In genomic region chr1:26387447-26387846, GRCh38 we compare ENCODE assay signal across 1 cellular context.
TF ChIP-seq lines count a peak whose summit lies in the region.

No MANE protein-coding gene starts in this region.

TF ChIP-seq in HepG2, 621 proteins besides CTCF, POLR2A, EP300 and RAD21 (continued from another document and continues in another):
- TF ChIP-seq HNF4G (IDR thresholded peaks at IDR 0.05; ENCODE audit: borderline replicate concordance, low read depth, low read length): peak; percentile 82; the same call in 1 of the 2 replicates
- peak; percentile 49; the same call in 1 of the 2 replicates for TF ChIP-seq HNF4G (CRISPR knock-in tag; IDR thresholded peaks at IDR 0.05; ENCODE audit: borderline replicate concordance, low read depth)
- no peak for TF ChIP-seq PREB (CRISPR knock-in tag; IDR thresholded peaks at IDR 0.05)
- no peak for TF ChIP-seq ARID2 (CRISPR knock-in tag; IDR thresholded peaks at IDR 0.05; ENCODE audit: borderline replicate concordance)
- peak; percentile 84 for TF ChIP-seq THAP11 (CRISPR knock-in tag; IDR thresholded peaks at IDR 0.05)
- TF ChIP-seq, protein P1, sequence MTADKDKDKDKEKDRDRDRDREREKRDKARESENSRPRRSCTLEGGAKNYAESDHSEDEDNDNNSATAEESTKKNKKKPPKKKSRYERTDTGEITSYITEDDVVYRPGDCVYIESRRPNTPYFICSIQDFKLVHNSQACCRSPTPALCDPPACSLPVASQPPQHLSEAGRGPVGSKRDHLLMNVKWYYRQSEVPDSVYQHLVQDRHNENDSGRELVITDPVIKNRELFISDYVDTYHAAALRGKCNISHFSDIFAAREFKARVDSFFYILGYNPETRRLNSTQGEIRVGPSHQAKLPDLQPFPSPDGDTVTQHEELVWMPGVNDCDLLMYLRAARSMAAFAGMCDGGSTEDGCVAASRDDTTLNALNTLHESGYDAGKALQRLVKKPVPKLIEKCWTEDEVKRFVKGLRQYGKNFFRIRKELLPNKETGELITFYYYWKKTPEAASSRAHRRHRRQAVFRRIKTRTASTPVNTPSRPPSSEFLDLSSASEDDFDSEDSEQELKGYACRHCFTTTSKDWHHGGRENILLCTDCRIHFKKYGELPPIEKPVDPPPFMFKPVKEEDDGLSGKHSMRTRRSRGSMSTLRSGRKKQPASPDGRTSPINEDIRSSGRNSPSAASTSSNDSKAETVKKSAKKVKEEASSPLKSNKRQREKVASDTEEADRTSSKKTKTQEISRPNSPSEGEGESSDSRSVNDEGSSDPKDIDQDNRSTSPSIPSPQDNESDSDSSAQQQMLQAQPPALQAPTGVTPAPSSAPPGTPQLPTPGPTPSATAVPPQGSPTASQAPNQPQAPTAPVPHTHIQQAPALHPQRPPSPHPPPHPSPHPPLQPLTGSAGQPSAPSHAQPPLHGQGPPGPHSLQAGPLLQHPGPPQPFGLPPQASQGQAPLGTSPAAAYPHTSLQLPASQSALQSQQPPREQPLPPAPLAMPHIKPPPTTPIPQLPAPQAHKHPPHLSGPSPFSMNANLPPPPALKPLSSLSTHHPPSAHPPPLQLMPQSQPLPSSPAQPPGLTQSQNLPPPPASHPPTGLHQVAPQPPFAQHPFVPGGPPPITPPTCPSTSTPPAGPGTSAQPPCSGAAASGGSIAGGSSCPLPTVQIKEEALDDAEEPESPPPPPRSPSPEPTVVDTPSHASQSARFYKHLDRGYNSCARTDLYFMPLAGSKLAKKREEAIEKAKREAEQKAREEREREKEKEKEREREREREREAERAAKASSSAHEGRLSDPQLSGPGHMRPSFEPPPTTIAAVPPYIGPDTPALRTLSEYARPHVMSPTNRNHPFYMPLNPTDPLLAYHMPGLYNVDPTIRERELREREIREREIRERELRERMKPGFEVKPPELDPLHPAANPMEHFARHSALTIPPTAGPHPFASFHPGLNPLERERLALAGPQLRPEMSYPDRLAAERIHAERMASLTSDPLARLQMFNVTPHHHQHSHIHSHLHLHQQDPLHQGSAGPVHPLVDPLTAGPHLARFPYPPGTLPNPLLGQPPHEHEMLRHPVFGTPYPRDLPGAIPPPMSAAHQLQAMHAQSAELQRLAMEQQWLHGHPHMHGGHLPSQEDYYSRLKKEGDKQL (CRISPR knock-in tag; IDR thresholded peaks at IDR 0.05; ENCODE audit: low read depth): peak; percentile 82
- TF ChIP-seq, protein P2, sequence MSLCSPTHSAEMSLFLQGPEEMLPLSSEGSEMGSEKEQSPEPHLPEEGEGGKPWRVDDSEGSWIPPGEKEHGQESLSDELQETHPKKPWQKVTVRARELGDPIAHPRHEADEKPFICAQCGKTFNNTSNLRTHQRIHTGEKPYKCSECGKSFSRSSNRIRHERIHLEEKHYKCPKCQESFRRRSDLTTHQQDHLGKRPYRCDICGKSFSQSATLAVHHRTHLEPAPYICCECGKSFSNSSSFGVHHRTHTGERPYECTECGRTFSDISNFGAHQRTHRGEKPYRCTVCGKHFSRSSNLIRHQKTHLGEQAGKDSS (CRISPR knock-in tag; IDR thresholded peaks at IDR 0.05; ENCODE audit: borderline replicate concordance, low read depth): no peak; the same call in 1 of the 2 replicates
- no peak for TF ChIP-seq ZNF230 (CRISPR knock-in tag; IDR thresholded peaks at IDR 0.05)
- peak; percentile 53; the same call in 1 of the 2 replicates for TF ChIP-seq NCOR1 (IDR thresholded peaks at IDR 0.05; ENCODE audit: borderline replicate concordance, low read length)
- TF ChIP-seq ZNF546 (CRISPR knock-in tag; conservative IDR thresholded peaks at IDR 0.05): no peak
- peak; percentile 50; the same call in 1 of the 2 replicates for TF ChIP-seq ZNF598 (CRISPR knock-in tag; IDR thresholded peaks at IDR 0.05; ENCODE audit: borderline replicate concordance)
- TF ChIP-seq ZBTB37 (CRISPR knock-in tag; IDR thresholded peaks at IDR 0.05): peak; percentile 97
- peak; percentile 46 for TF ChIP-seq ZNF350 (CRISPR knock-in tag; IDR thresholded peaks at IDR 0.05; ENCODE audit: borderline replicate concordance, low read depth)
- TF ChIP-seq, protein P3, sequence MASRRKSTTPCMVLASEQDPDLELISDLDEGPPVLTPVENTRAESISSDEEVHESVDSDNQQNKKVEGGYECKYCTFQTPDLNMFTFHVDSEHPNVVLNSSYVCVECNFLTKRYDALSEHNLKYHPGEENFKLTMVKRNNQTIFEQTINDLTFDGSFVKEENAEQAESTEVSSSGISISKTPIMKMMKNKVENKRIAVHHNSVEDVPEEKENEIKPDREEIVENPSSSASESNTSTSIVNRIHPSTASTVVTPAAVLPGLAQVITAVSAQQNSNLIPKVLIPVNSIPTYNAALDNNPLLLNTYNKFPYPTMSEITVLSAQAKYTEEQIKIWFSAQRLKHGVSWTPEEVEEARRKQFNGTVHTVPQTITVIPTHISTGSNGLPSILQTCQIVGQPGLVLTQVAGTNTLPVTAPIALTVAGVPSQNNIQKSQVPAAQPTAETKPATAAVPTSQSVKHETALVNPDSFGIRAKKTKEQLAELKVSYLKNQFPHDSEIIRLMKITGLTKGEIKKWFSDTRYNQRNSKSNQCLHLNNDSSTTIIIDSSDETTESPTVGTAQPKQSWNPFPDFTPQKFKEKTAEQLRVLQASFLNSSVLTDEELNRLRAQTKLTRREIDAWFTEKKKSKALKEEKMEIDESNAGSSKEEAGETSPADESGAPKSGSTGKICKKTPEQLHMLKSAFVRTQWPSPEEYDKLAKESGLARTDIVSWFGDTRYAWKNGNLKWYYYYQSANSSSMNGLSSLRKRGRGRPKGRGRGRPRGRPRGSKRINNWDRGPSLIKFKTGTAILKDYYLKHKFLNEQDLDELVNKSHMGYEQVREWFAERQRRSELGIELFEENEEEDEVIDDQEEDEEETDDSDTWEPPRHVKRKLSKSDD (CRISPR knock-in tag; IDR thresholded peaks at IDR 0.05; ENCODE audit: low read depth): peak; percentile 74; the same call in 1 of the 2 replicates
- TF ChIP-seq GTF3A (CRISPR knock-in tag; conservative IDR thresholded peaks at IDR 0.05): no peak
- TF ChIP-seq STAT6 (CRISPR knock-in tag; IDR thresholded peaks at IDR 0.05; ENCODE audit: borderline replicate concordance): no peak
- no peak for TF ChIP-seq MATR3 (CRISPR knock-in tag; IDR thresholded peaks at IDR 0.05)
- peak; percentile 94 for TF ChIP-seq RXRA (CRISPR knock-in tag; IDR thresholded peaks at IDR 0.05)
- TF ChIP-seq ZSCAN21 (CRISPR knock-in tag; IDR thresholded peaks at IDR 0.05; ENCODE audit: borderline replicate concordance): peak; percentile 56; the same call in 1 of the 2 replicates
- TF ChIP-seq, protein P4, sequence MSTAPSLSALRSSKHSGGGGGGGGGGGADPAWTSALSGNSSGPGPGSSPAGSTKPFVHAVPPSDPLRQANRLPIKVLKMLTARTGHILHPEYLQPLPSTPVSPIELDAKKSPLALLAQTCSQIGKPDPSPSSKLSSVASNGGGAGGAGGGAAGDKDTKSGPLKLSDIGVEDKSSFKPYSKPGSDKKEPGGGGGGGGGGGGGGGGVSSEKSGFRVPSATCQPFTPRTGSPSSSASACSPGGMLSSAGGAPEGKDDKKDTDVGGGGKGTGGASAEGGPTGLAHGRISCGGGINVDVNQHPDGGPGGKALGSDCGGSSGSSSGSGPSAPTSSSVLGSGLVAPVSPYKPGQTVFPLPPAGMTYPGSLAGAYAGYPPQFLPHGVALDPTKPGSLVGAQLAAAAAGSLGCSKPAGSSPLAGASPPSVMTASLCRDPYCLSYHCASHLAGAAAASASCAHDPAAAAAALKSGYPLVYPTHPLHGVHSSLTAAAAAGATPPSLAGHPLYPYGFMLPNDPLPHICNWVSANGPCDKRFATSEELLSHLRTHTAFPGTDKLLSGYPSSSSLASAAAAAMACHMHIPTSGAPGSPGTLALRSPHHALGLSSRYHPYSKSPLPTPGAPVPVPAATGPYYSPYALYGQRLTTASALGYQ (CRISPR knock-in tag; IDR thresholded peaks at IDR 0.05): peak; percentile 77; the same call in 1 of the 2 replicates
- 0 out of 2 replicates have a peak, but pooled peaks have one; percentile 36 for TF ChIP-seq BHLHE40 (IDR thresholded peaks at IDR 0.05; ENCODE audit: low read length)
- no peak for TF ChIP-seq FOXA1 (IDR thresholded peaks at IDR 0.05)
- TF ChIP-seq FOXA1 (CRISPR knock-in tag; IDR thresholded peaks at IDR 0.05): 0 out of 2 replicates have a peak, but pooled peaks have one; percentile 11
- TF ChIP-seq ZSCAN31 (CRISPR knock-in tag; IDR thresholded peaks at IDR 0.05; ENCODE audit: low read depth): 0 out of 2 replicates have a peak, but pooled peaks have one; percentile 58
- TF ChIP-seq ZNF253 (CRISPR knock-in tag; IDR thresholded peaks at IDR 0.05; ENCODE audit: borderline replicate concordance): no peak
- TF ChIP-seq ZFP82 (CRISPR knock-in tag; IDR thresholded peaks at IDR 0.05; ENCODE audit: borderline replicate concordance): 0 out of 2 replicates have a peak, but pooled peaks have one; percentile 54
- no peak for TF ChIP-seq PHF8 (CRISPR knock-in tag; IDR thresholded peaks at IDR 0.05)
- peak; percentile 66 for TF ChIP-seq ZNF781 (CRISPR knock-in tag; IDR thresholded peaks at IDR 0.05; ENCODE audit: borderline replicate concordance, not compliant biosample characterization)
- TF ChIP-seq MNT (IDR thresholded peaks at IDR 0.05): no peak
- no peak for TF ChIP-seq MTF2 (CRISPR knock-in tag; IDR thresholded peaks at IDR 0.05; ENCODE audit: borderline replicate concordance)
- no peak for TF ChIP-seq ZNF260 (CRISPR knock-in tag; IDR thresholded peaks at IDR 0.05; ENCODE audit: borderline replicate concordance, low read depth)
- no peak for TF ChIP-seq HOXA9 (CRISPR knock-in tag; IDR thresholded peaks at IDR 0.05; ENCODE audit: borderline replicate concordance)
- TF ChIP-seq ZNF335 (CRISPR knock-in tag; IDR thresholded peaks at IDR 0.05): peak; percentile 53; the same call in 1 of the 2 replicates
- TF ChIP-seq MAFG (CRISPR knock-in tag; IDR thresholded peaks at IDR 0.05): no peak
- peak; percentile 45; the same call in 1 of the 2 replicates for TF ChIP-seq REPIN1 (CRISPR knock-in tag; IDR thresholded peaks at IDR 0.05; ENCODE audit: borderline replicate concordance, low read depth)
- TF ChIP-seq ZNF652 (CRISPR knock-in tag; IDR thresholded peaks at IDR 0.05; ENCODE audit: borderline replicate concordance, low read depth): peak; percentile 49; the same call in 1 of the 2 replicates
- 0 out of 2 replicates have a peak, but pooled peaks have one; percentile 28 for TF ChIP-seq EED (CRISPR knock-in tag; IDR thresholded peaks at IDR 0.05)
- no peak for TF ChIP-seq ZNF704 (CRISPR knock-in tag; IDR thresholded peaks at IDR 0.05; ENCODE audit: borderline replicate concordance)
- TF ChIP-seq ZFP90 (CRISPR knock-in tag; IDR thresholded peaks at IDR 0.05; ENCODE audit: borderline replicate concordance): no peak
- peak; percentile 80; the same call in 1 of the 2 replicates for TF ChIP-seq ZNF614 (CRISPR knock-in tag; IDR thresholded peaks at IDR 0.05; ENCODE audit: borderline replicate concordance)
- peak; percentile 62; the same call in 1 of the 2 replicates for TF ChIP-seq ZNF205 (CRISPR knock-in tag; IDR thresholded peaks at IDR 0.05)
